In genomic region chr2:169694113-169694893, GRCh38 we compare ENCODE assay signal across 1 cellular context.
TF ChIP-seq lines count a peak whose summit lies in the region.

TSS of gene CFAP210 (minus strand) at chr2:169694405. CDS start at chr2:169694327, 78 bp downstream.
TSS of gene PHOSPHO2 (plus strand) at chr2:169694469. CDS start at chr2:169700972, 6,503 bp downstream.

TF ChIP-seq in HepG2, 621 proteins besides CTCF, POLR2A, EP300 and RAD21 (continued from another document and continues in another):
- TF ChIP-seq SRSF9 (IDR thresholded peaks at IDR 0.05; ENCODE audit: borderline replicate concordance, insufficient read depth, low read depth, low read length, poor library complexity, severe bottlenecking) (no peak), ZMYM4 (CRISPR knock-in tag; IDR thresholded peaks at IDR 0.05) (peak; percentile 93), PHF8 (CRISPR knock-in tag; IDR thresholded peaks at IDR 0.05) (peak; percentile 95), EZH2 (conservative IDR thresholded peaks at IDR 0.05; ENCODE audit: low read depth, low read length) (no peak), SNAPC5 (CRISPR knock-in tag; IDR thresholded peaks at IDR 0.05; ENCODE audit: borderline replicate concordance) (no peak), ZBTB40 (IDR thresholded peaks at IDR 0.05) (0 out of 2 replicates have a peak, but pooled peaks have one; percentile 24), ZBTB40 (CRISPR knock-in tag; IDR thresholded peaks at IDR 0.05) (peak; percentile 93), ZNF329 (CRISPR knock-in tag; IDR thresholded peaks at IDR 0.05; ENCODE audit: low read depth) (no peak), ZNF3 (CRISPR knock-in tag; IDR thresholded peaks at IDR 0.05) (no peak), FOXA3 (CRISPR knock-in tag; IDR thresholded peaks at IDR 0.05) (peak; percentile 66), DR1 (CRISPR knock-in tag; IDR thresholded peaks at IDR 0.05) (peak; percentile 73), ZNF354B (CRISPR knock-in tag; IDR thresholded peaks at IDR 0.05) (peak; percentile 71; the same call in 1 of the 2 replicates), ZBTB20 (CRISPR knock-in tag; IDR thresholded peaks at IDR 0.05; ENCODE audit: borderline replicate concordance, low read depth) (no peak), ZNF205 (CRISPR knock-in tag; IDR thresholded peaks at IDR 0.05) (peak; percentile 85), KDM3A (CRISPR knock-in tag; IDR thresholded peaks at IDR 0.05; ENCODE audit: low read depth) (peak; percentile 80), ZNF34 (CRISPR knock-in tag; IDR thresholded peaks at IDR 0.05; ENCODE audit: borderline replicate concordance) (peak; percentile 66; the same call in 1 of the 2 replicates), ZBTB49 (CRISPR knock-in tag; IDR thresholded peaks at IDR 0.05; ENCODE audit: borderline replicate concordance) (no peak), GATAD1 (CRISPR knock-in tag; IDR thresholded peaks at IDR 0.05) (peak; percentile 88), CEBPG (CRISPR knock-in tag; IDR thresholded peaks at IDR 0.05) (no peak), ZNF709 (CRISPR knock-in tag; IDR thresholded peaks at IDR 0.05) (peak; percentile 93), NCOA1 (CRISPR knock-in tag; IDR thresholded peaks at IDR 0.05) (peak; percentile 82; the same call in 1 of the 2 replicates), ELK4 (CRISPR knock-in tag; IDR thresholded peaks at IDR 0.05; ENCODE audit: borderline replicate concordance) (no peak), THAP11 (CRISPR knock-in tag; IDR thresholded peaks at IDR 0.05) (peak; percentile 88), ZBTB4 (CRISPR knock-in tag; IDR thresholded peaks at IDR 0.05; ENCODE audit: borderline replicate concordance) (peak; percentile 87; the same call in 1 of the 2 replicates), ZNF83 (CRISPR knock-in tag; IDR thresholded peaks at IDR 0.05; ENCODE audit: borderline replicate concordance) (no peak; the same call in 1 of the 2 replicates), SOX13 (IDR thresholded peaks at IDR 0.05) (no peak), SOX13 (CRISPR knock-in tag; conservative IDR thresholded peaks at IDR 0.05 in 1 of 2, IDR thresholded peaks at IDR 0.05 in 1 of 2) (peak in 1 of 2 experiments; percentile 47; a peak in 2 of 4 replicates), IRF9 (CRISPR knock-in tag; IDR thresholded peaks at IDR 0.05; ENCODE audit: borderline replicate concordance) (peak; percentile 97), ZNF292 (CRISPR knock-in tag; IDR thresholded peaks at IDR 0.05; ENCODE audit: borderline replicate concordance, low read depth) (peak; percentile 83), CEBPB (IDR thresholded peaks at IDR 0.05; ENCODE audit: borderline replicate concordance, low read depth, low read length) (no peak), NR1H2 (CRISPR knock-in tag; IDR thresholded peaks at IDR 0.05; ENCODE audit: borderline replicate concordance, low read depth) (no peak), MXD3 (CRISPR knock-in tag; IDR thresholded peaks at IDR 0.05) (peak; percentile 92), SMC3 (IDR thresholded peaks at IDR 0.05; ENCODE audit: low read length) (peak; percentile 7; the same call in 1 of the 2 replicates), NR0B2 (CRISPR knock-in tag; IDR thresholded peaks at IDR 0.05) (peak; percentile 91), ZFP36L2 (CRISPR knock-in tag; IDR thresholded peaks at IDR 0.05) (0 out of 2 replicates have a peak, but pooled peaks have one; percentile 58), GMEB2 (CRISPR knock-in tag; IDR thresholded peaks at IDR 0.05; ENCODE audit: low read depth) (peak; percentile 82), IRX3 (CRISPR knock-in tag; IDR thresholded peaks at IDR 0.05; ENCODE audit: borderline replicate concordance, low read depth) (peak; percentile 85), MZF1 (CRISPR knock-in tag; IDR thresholded peaks at IDR 0.05; ENCODE audit: borderline replicate concordance) (peak; percentile 94; the same call in 1 of the 2 replicates), ZNF234 (CRISPR knock-in tag; conservative IDR thresholded peaks at IDR 0.05) (no peak), NFIC (IDR thresholded peaks at IDR 0.05; ENCODE audit: low read length) (no peak), ZNF335 (CRISPR knock-in tag; IDR thresholded peaks at IDR 0.05) (peak; percentile 58; the same call in 1 of the 2 replicates)
